ENCODE assay signal across 31 cellular contexts in genomic region chr4:147940144-147940543, GRCh38.
DNase-seq lines count a peak whose midpoint lies in the region; ATAC-seq lines count a peak whose summit lies in the region.
"Had no signal": no experiment of that assay in that cellular context is flagged by ENCODE, and none has a peak within 500 bp of the region (broad histone marks: within the 10 kb centered on the region; RNA-seq: fewer than 3 reads in every experiment).

No MANE protein-coding gene starts in this region.

- intact Hi-C loops in Right ventricle myocardium superior (cut with DNase I): no loop called here
- intact Hi-C loops in CD4-positive, alpha-beta memory T cell (cut with micrococcal nuclease): loop anchor here (5.0 kb wide), 1 partner anchor 112 kb away; no protein-coding TSS in a partner anchor

- H3K4me1 Mint-ChIP-seq in CD4-positive, alpha-beta memory T cell: peaks cover 23 to 30% (median 26%) of the 10 kb centered on the region in 4 donors

- H3K36me3 ChIP-seq in CD4-positive, alpha-beta memory T cell (ENCODE audit: insufficient read depth, low read length): no peaks in the 10 kb centered on the region
- H3K36me3 ChIP-seq: colonic mucosa, MG63 had no signal

- ATAC-seq in Right ventricle myocardium superior (ENCODE audit: poor library complexity) (peak; percentile 88), HG02610 (IDR thresholded peaks at IDR 0.05; ENCODE audit: unreplicated experiment) (no peak)
- ATAC-seq: esophagus mucosa, left colon had no signal

- DNase-seq in G401 (ENCODE audit: low spot score): peak; percentile 99
- DNase-seq in anterior cingulate cortex (lab: John Stamatoyannopoulos, UW): peak in 36 of 58 donors; percentile 3 to 74 (median 21)
- DNase-seq in Right ventricle myocardium superior: no peak
- peak; percentile 27 for DNase-seq in middle frontal gyrus (ENCODE audit: extremely low spot score, low spot score)
- no peak for DNase-seq in NOMO-1 treated with DMSO at 0.1 percent for 48 hours (lab: John Stamatoyannopoulos, UW; ENCODE audit: unreplicated experiment)
- no peak for DNase-seq in epidermal melanocyte (ENCODE audit: insufficient read length, low spot score)
- DNase-seq in CD4-positive, alpha-beta memory T cell: no peak
- DNase-seq: ACHN; activated CD4-positive, alpha-beta T cell treated with anti-CD3 and anti-CD28 coated beads for 4 hours; activated CD8-positive, alpha-beta memory T cell treated with anti-CD3 and anti-CD28 coated beads for 24 hours; activated gamma-delta T cell; activated naive CD8-positive, alpha-beta T cell treated with anti-CD3 and anti-CD28 coated beads, Interleukin-2, amount 10 ng/mL, durations not matched to agents 7 days and 5 days; activated T-cell treated with anti-CD3 and anti-CD28 coated beads, Interleukin-2, amount 50 U/mL, for 1 hour; colonic mucosa; DMS79; effector memory CD4-positive, alpha-beta T cell; foreskin fibroblast; GF-D8; H9; KBM-7; left colon; mesendoderm; MG63; naive B cell; NCI-H2081 treated with DMSO at 0.1 percent for 48 hours; NCI-H774; stimulated activated CD4-positive, alpha-beta T cell treated with anti-CD3 and anti-CD28 coated beads, Interleukin-1b, Interleukin-23, amount 100 ng/mL, for 48 hours had no signal

- POLR2A ChIA-PET in CD4-positive, alpha-beta memory T cell (lab: Charles Lee; ENCODE audit: partially characterized antibody): no interaction called here

- no peaks in the 10 kb centered on the region for H3K27me3 ChIP-seq in CD4-positive, alpha-beta memory T cell (ENCODE audit: insufficient read depth, low read length)
- H3K27me3 ChIP-seq: BLaER1, colonic mucosa, MG63 had no signal

- H3K4me3 ChIP-seq in CD4-positive, alpha-beta memory T cell (ENCODE audit: low read length in 2 of 2): no peak overlapping the region
- H3K4me3 ChIP-seq: BLaER1, colonic mucosa, MG63, skin epidermis had no signal

- no peaks in the 10 kb centered on the region for H3K9me3 Mint-ChIP-seq in CD4-positive, alpha-beta memory T cell
- H3K9me3 Mint-ChIP-seq: activated naive CD8-positive, alpha-beta T cell treated with anti-CD3 and anti-CD28 coated beads, Interleukin-2, amount 10 ng/mL, durations not matched to agents 7 days and 5 days; H9; naive B cell had no signal

- in situ Hi-C loops in G401 (cut with HindIII; ENCODE audit: low sequenced_read_pairs): no loop called here

- no peak overlapping the region for H3K27ac ChIP-seq in CD4-positive, alpha-beta memory T cell (ENCODE audit: low read depth, low read length)
- H3K27ac ChIP-seq: BLaER1, colonic mucosa, skin epidermis had no signal

- peaks cover 0 to 4% of the 10 kb centered on the region in 2 donors for H3K36me3 Mint-ChIP-seq in CD4-positive, alpha-beta memory T cell
- H3K36me3 Mint-ChIP-seq: naive B cell had no signal

- H3K9me3 ChIP-seq in CD4-positive, alpha-beta memory T cell (ENCODE audit: control insufficient read depth in 1 of 2, low read length in 2 of 2): no peaks in the 10 kb centered on the region
- H3K9me3 ChIP-seq: BLaER1, colonic mucosa, MG63 had no signal

- H3K27me3 Mint-ChIP-seq in CD4-positive, alpha-beta memory T cell: no peaks in the 10 kb centered on the region
- H3K27me3 Mint-ChIP-seq: activated naive CD8-positive, alpha-beta T cell treated with anti-CD3 and anti-CD28 coated beads, Interleukin-2, amount 10 ng/mL, durations not matched to agents 7 days and 5 days; naive B cell had no signal

- CTCF ChIA-PET in CD4-positive, alpha-beta memory T cell (lab: Charles Lee; ENCODE audit: partially characterized antibody): no interaction called here

- H3K27ac Mint-ChIP-seq in CD4-positive, alpha-beta memory T cell: no peak overlapping the region
- H3K27ac Mint-ChIP-seq: activated naive CD8-positive, alpha-beta T cell treated with anti-CD3 and anti-CD28 coated beads, Interleukin-2, amount 10 ng/mL, durations not matched to agents 7 days and 5 days; naive B cell had no signal

- no peak overlapping the region for H3K4me3 Mint-ChIP-seq in CD4-positive, alpha-beta memory T cell
- H3K4me3 Mint-ChIP-seq: activated naive CD8-positive, alpha-beta T cell treated with anti-CD3 and anti-CD28 coated beads, Interleukin-2, amount 10 ng/mL, durations not matched to agents 7 days and 5 days; H9 had no signal

- peaks cover 30% of the 10 kb centered on the region for H3K4me1 ChIP-seq in CD4-positive, alpha-beta memory T cell (ENCODE audit: insufficient read depth, low read length)
- H3K4me1 ChIP-seq: colonic mucosa had no signal

Comparison
In these comparisons a context has a peak if more than half of its experiments do, and no peak if none do; other contexts are left out.
1. DNase-seq: peak in G401 (single experiment), anterior cingulate cortex (36 of 58) and middle frontal gyrus (single experiment); none in Right ventricle myocardium superior (single experiment), NOMO-1 treated with DMSO at 0.1 percent for 48 hours (single experiment), epidermal melanocyte (single experiment) and CD4-positive, alpha-beta memory T cell (0 of 5).